In genomic region chr3:10941972-10942371, GRCh38 we compare ENCODE assay signal across 11 cellular contexts. TPM values are rescaled to one million over a fixed set of nuclear protein-coding genes. Genes with fewer than 3 reads are reported as not detected.
A peak's percentile ranks its signal among the peaks of the same experiment; 100 is the strongest.
DNase-seq lines count a peak whose midpoint lies in the region; ATAC-seq and TF ChIP-seq lines count a peak whose summit lies in the region.
"Had no signal": no experiment of that assay in that cellular context is flagged by ENCODE, and none has a peak within 500 bp of the region (broad histone marks: within the 10 kb centered on the region; RNA-seq: fewer than 3 reads in every experiment).

No MANE protein-coding gene starts in this region.

- no peak overlapping the region for H3K4me3 ChIP-seq in fibroblast of villous mesenchyme (ENCODE audit: low read depth, low read length)
- H3K4me3 ChIP-seq: mucosa of descending colon had no signal

- no peak for ATAC-seq in HG03097 (IDR thresholded peaks at IDR 0.05; ENCODE audit: low FRiP score, unreplicated experiment)
- ATAC-seq: mucosa of descending colon had no signal

- peak; percentile 50 for DNase-seq in activated CD4-positive, CD25-positive, alpha-beta regulatory T cell treated with anti-CD3 and anti-CD28 coated beads, Interleukin-2, amount 50 U/mL, for 72 hours
- no peak for DNase-seq in activated CD4-positive, CD25-positive, alpha-beta regulatory T cell (lab: John Stamatoyannopoulos, UW)
- DNase-seq in SK-MEL-5 (ENCODE audit: low read depth, low spot score) (peak; percentile 26), fibroblast of villous mesenchyme (ENCODE audit: low read depth) (no peak), NCI-H1092 (lab: John Stamatoyannopoulos, UW) (no peak), DMS114 treated with DMSO at 0.1 percent for 48 hours (lab: John Stamatoyannopoulos, UW; ENCODE audit: unreplicated experiment) (no peak)
- DNase-seq in stimulated activated CD4-positive, alpha-beta T cell treated with anti-CD3 and anti-CD28 coated beads, Interleukin-4, amount 100 ng/mL, for 24 hours = peak; percentile 14
- DNase-seq: mucosa of descending colon had no signal

- in situ Hi-C loops in SK-MEL-5 (cut with HindIII; ENCODE audit: low pct_unique_long_range_greater_than_20kb, low sequenced_read_pairs) = no loop called here

- TF ChIP-seq CTCF in fibroblast of villous mesenchyme (IDR thresholded peaks at IDR 0.05; ENCODE audit: insufficient read depth, low read depth, low read length) = peak; percentile 55

RNA-seq across cellular contexts. Expression of gene SLC6A1, which starts 50.6 kb away (rescaled TPM):
- total RNA-seq in SK-MEL-5 (2014; rRNA removed; shearing (Covaris generic)) = not detected in 2 replicates
- 0.11 and 0.15 TPM in 2 replicates for polyA plus RNA-seq in SK-MEL-5 (2015; cell fraction: cytosol; rRNA removed)
- 0.54 TPM in 1 of 2 replicates, not detected in the other for polyA plus RNA-seq in SK-MEL-5 (2015; cell fraction: nucleus; rRNA removed)
- not detected in 2 replicates for total RNA-seq in fibroblast of villous mesenchyme
- total RNA-seq: activated T-helper 2 cell treated with anti-CD3 and anti-CD28 coated beads, Interferon-gamma antibody, Interleukin-2, Interleukin-4, amounts not matched to agents 10 μg/mL and 5 μg/mL and 100 μg/mL, durations not matched to agents 14 hours and 24 hours and 36 hours; CD4-positive, CD25-positive, alpha-beta regulatory T cell had no signal
- polyA plus RNA-seq: CD4-positive, CD25-positive, alpha-beta regulatory T cell had no signal

Comparison
In these comparisons a context has a peak if more than half of its experiments do, and no peak if none do; other contexts are left out.
1. DNase-seq: peak in activated CD4-positive, CD25-positive, alpha-beta regulatory T cell treated with anti-CD3 and anti-CD28 coated beads, Interleukin-2, amount 50 U/mL, for 72 hours (single experiment), SK-MEL-5 (single experiment) and stimulated activated CD4-positive, alpha-beta T cell treated with anti-CD3 and anti-CD28 coated beads, Interleukin-4, amount 100 ng/mL, for 24 hours (single experiment); none in activated CD4-positive, CD25-positive, alpha-beta regulatory T cell (0 of 4), fibroblast of villous mesenchyme (single experiment), NCI-H1092 (single experiment) and DMS114 treated with DMSO at 0.1 percent for 48 hours (single experiment).